In genomic region chr16:84718-85452, GRCh38 we compare ENCODE assay signal across 9 cellular contexts. TPM values are rescaled to one million over a fixed set of nuclear protein-coding genes. Genes with fewer than 3 reads are reported as not detected.
DNase-seq lines count a peak whose midpoint lies in the region; ATAC-seq, FAIRE-seq and TF ChIP-seq lines count a peak whose summit lies in the region.
"Had no signal": no experiment of that assay in that cellular context is flagged by ENCODE, and none has a peak within 500 bp of the region (broad histone marks: within the 10 kb centered on the region; RNA-seq: fewer than 3 reads in every experiment).

No MANE protein-coding gene starts in this region.

- H3K36me3 Mint-ChIP-seq in activated CD8-positive, alpha-beta memory T cell treated with anti-CD3 and anti-CD28 coated beads, Interleukin-2, amount 10 ng/mL, durations not matched to agents 7 days and 5 days: peaks cover 9% of the 10 kb centered on the region

- CTCF ChIA-PET in activated CD8-positive, alpha-beta memory T cell treated with anti-CD3 and anti-CD28 coated beads, Interleukin-2, amount 10 ng/mL, durations not matched to agents 7 days and 5 days (lab: Charles Lee): interaction anchor here (0.8 to 6.1 kb wide), 5 partner anchors 11 to 22 kb away, joined by 6 to 42 read pairs (median 10); no protein-coding TSS in a partner anchor

- peak overlapping the region; percentile 60 for H3K4me2 ChIP-seq in GM23248 (ENCODE audit: unreplicated experiment)

- no peaks in the 10 kb centered on the region for H4K20me1 ChIP-seq in GM23248 (ENCODE audit: insufficient read depth)

- no peak for TF ChIP-seq CTCF in pancreas (IDR thresholded peaks at IDR 0.05)

- H3K36me3 ChIP-seq in GM23248 (ENCODE audit: low read depth): peaks cover 12% of the 10 kb centered on the region; the same call in 1 of the 2 replicates
- peaks cover 0 to 12% (median 3%) of the 10 kb centered on the region in 3 donors for H3K36me3 ChIP-seq in pancreas
- peaks cover 0 to 6% of the 10 kb centered on the region in 2 donors for H3K36me3 ChIP-seq in aorta (ENCODE audit: control insufficient read depth in 1 of 2, insufficient read depth in 2 of 2, low read length in 1 of 2)

- H3K9me3 ChIP-seq in GM23248 (ENCODE audit: low read depth) (no peaks in the 10 kb centered on the region), pancreas (no peaks in the 10 kb centered on the region), aorta (ENCODE audit: control insufficient read depth, low read length) (no peaks in the 10 kb centered on the region)

- H3K27me3 ChIP-seq in GM23248 (replicated peaks; ENCODE audit: insufficient read depth): no peaks in the 10 kb centered on the region
- H3K27me3 ChIP-seq in pancreas: no peaks in the 10 kb centered on the region
- no peaks in the 10 kb centered on the region for H3K27me3 ChIP-seq in aorta (ENCODE audit: control insufficient read depth in 1 of 2, insufficient read depth in 2 of 2, low read length in 1 of 2)

- H3K4me3 Mint-ChIP-seq in activated CD8-positive, alpha-beta memory T cell treated with anti-CD3 and anti-CD28 coated beads, Interleukin-2, amount 10 ng/mL, durations not matched to agents 7 days and 5 days: no peak overlapping the region

- peaks cover 25% of the 10 kb centered on the region for H3F3A ChIP-seq in GM23248 (ENCODE audit: insufficient read depth)

- H3K79me2 ChIP-seq in GM23248 (ENCODE audit: insufficient read depth): peaks cover 29% of the 10 kb centered on the region

- in situ Hi-C loops in GM23248 (cut with MboI): no loop called here

- no peaks in the 10 kb centered on the region for H3K9me2 ChIP-seq in GM23248 (ENCODE audit: insufficient read depth)

- H3K4me3 ChIP-seq in GM23248 (no peak overlapping the region), pancreas (no peak overlapping the region), aorta (ENCODE audit: low read length in 2 of 2) (no peak overlapping the region)

- H3K4me1 ChIP-seq in GM23248 (ENCODE audit: insufficient read depth) (peaks cover 24% of the 10 kb centered on the region), pancreas (no peaks in the 10 kb centered on the region), aorta (ENCODE audit: control insufficient read depth in 1 of 2, insufficient read depth in 2 of 2, low read length in 2 of 2) (no peaks in the 10 kb centered on the region)

- H3K27ac Mint-ChIP-seq in activated CD8-positive, alpha-beta memory T cell treated with anti-CD3 and anti-CD28 coated beads, Interleukin-2, amount 10 ng/mL, durations not matched to agents 7 days and 5 days: peak overlapping the region; percentile 92

- ATAC-seq in activated CD8-positive, alpha-beta memory T cell treated with anti-CD3 and anti-CD28 coated beads, Interleukin-2, amount 10 ng/mL, durations not matched to agents 7 days and 5 days: peak; percentile 86
- ATAC-seq in esophagus mucosa: peak; percentile 41
- peak in 3 of 4 donors; percentile 56 to 76 (median 70) for ATAC-seq in pancreas
- ATAC-seq in aorta (ENCODE audit: low FRiP score): peak; percentile 89
- ATAC-seq in HG02870 (IDR thresholded peaks at IDR 0.05; ENCODE audit: unreplicated experiment): no peak

- FAIRE-seq in pancreas (lab: Jason Lieb, UNC): no peak

- intact Hi-C loops in pancreas (cut with DNase I) (no loop called here), aorta (cut with DNase I) (no loop called here)

- H3K9ac ChIP-seq in GM23248: peak overlapping the region; percentile 69

- 36% methylated on average over 9 of the region's 9 CpGs for WGBS in GM23248 (ENCODE audit: low coverage in 1 of 2, low lambda C conversion rate in 2 of 2, missing lambda C conversion rate in 2 of 2), 2 experiments
- 76 to 88% methylated on average over 9 of the region's 9 CpGs for WGBS in pancreas, 2 donors
- 26% methylated on average over 9 of the region's 9 CpGs for WGBS in aorta, 2 donors

- H3K27me3 Mint-ChIP-seq in activated CD8-positive, alpha-beta memory T cell treated with anti-CD3 and anti-CD28 coated beads, Interleukin-2, amount 10 ng/mL, durations not matched to agents 7 days and 5 days: no peaks in the 10 kb centered on the region

- peaks cover 25% of the 10 kb centered on the region for H3K4me1 Mint-ChIP-seq in activated CD8-positive, alpha-beta memory T cell treated with anti-CD3 and anti-CD28 coated beads, Interleukin-2, amount 10 ng/mL, durations not matched to agents 7 days and 5 days

- H3K27ac ChIP-seq in GM23248 (peak overlapping the region; percentile 74), pancreas (peak overlapping the region in 1 of 4 donors; percentile 26), aorta (ENCODE audit: low read depth in 1 of 2, low read length in 2 of 2) (peak overlapping the region; percentile 20 to 68)
- H3K27ac ChIP-seq: VCaP had no signal

- H2AFZ ChIP-seq in GM23248: no peak overlapping the region

- DNase-seq in DMS53 treated with DMSO at 0.1 percent for 48 hours (lab: John Stamatoyannopoulos, UW; ENCODE audit: unreplicated experiment): peak; percentile 84
- peak; percentile 98 for DNase-seq in GM23248
- peak; percentile 90 for DNase-seq in NCI-H2029 (lab: John Stamatoyannopoulos, UW)
- peak; percentile 89 for DNase-seq in activated CD8-positive, alpha-beta memory T cell treated with anti-CD3 and anti-CD28 coated beads, Interleukin-2, amount 10 ng/mL, durations not matched to agents 7 days and 5 days
- peak in 1 of 6 donors; percentile 56 for DNase-seq in pancreas
- DNase-seq in aorta: peak; percentile 92 to 95

- no peaks in the 10 kb centered on the region for H3K9me3 Mint-ChIP-seq in activated CD8-positive, alpha-beta memory T cell treated with anti-CD3 and anti-CD28 coated beads, Interleukin-2, amount 10 ng/mL, durations not matched to agents 7 days and 5 days (ENCODE audit: low read depth)

RNA-seq across cellular contexts. Expression of gene MPG, which starts 6.9 kb away (rescaled TPM):
- total RNA-seq in GM23248 (2014; rRNA removed; shearing (Covaris generic)): 127 and 222 TPM in 2 replicates
- polyA plus RNA-seq in GM23248 (2016; fragmentation: Nextera tagmentation; extraction: Ambion mirVana) (132 and 134 TPM in 2 replicates), pancreas (10 to 100 TPM; 48.4 to 62.5 TPM), aorta (100 to 1,000 TPM in 1 of 2 donors, 10 to 100 TPM in 1; 88.7 to 213 TPM)
- total RNA-seq in activated CD8-positive, alpha-beta memory T cell treated with anti-CD3 and anti-CD28 coated beads, Interleukin-2, amount 10 ng/mL, durations not matched to agents 7 days and 5 days: 10 to 100 TPM; 60.2 to 60.6 TPM
- total RNA-seq in esophagus mucosa (46.5 TPM), pancreas (10 to 100 TPM; 19.2 to 28.3 (median 24.4) TPM), aorta (10 to 100 TPM; 56.2 to 59.5 TPM)

RNA-seq across cellular contexts. Expression of gene RHBDF1, which starts 12.5 kb away (rescaled TPM):
- 54.6 and 61.7 TPM in 2 replicates for total RNA-seq in GM23248 (2014; rRNA removed; shearing (Covaris generic))
- polyA plus RNA-seq in GM23248 (2016; fragmentation: Nextera tagmentation; extraction: Ambion mirVana) (62.2 and 62.6 TPM in 2 replicates), pancreas (10 to 100 TPM; 54.1 to 56.3 TPM), aorta (100 to 1,000 TPM in 1 of 2 donors, 10 to 100 TPM in 1; 23.7 to 215 TPM)
- under 1 TPM; 0.23 to 0.33 TPM for total RNA-seq in activated CD8-positive, alpha-beta memory T cell treated with anti-CD3 and anti-CD28 coated beads, Interleukin-2, amount 10 ng/mL, durations not matched to agents 7 days and 5 days
- total RNA-seq in esophagus mucosa (21.8 TPM), pancreas (10 to 100 TPM in 5 of 6 donors, 1 to 10 TPM in 1; 7.3 to 24.0 (median 11.2) TPM), aorta (10 to 100 TPM; 79.2 to 91.0 TPM)

RNA-seq across cellular contexts. Expression of gene SNRNP25, which starts 31.3 kb away (rescaled TPM):
- 12.1 and 17.6 TPM in 2 replicates for total RNA-seq in GM23248 (2014; rRNA removed; shearing (Covaris generic))
- polyA plus RNA-seq in GM23248 (2016; fragmentation: Nextera tagmentation; extraction: Ambion mirVana) (30.4 and 31.5 TPM in 2 replicates), pancreas (10 to 100 TPM; 17.1 to 17.3 TPM), aorta (10 to 100 TPM; 18.5 to 32.2 TPM)
- 10 to 100 TPM; 86.6 to 90.8 TPM for total RNA-seq in activated CD8-positive, alpha-beta memory T cell treated with anti-CD3 and anti-CD28 coated beads, Interleukin-2, amount 10 ng/mL, durations not matched to agents 7 days and 5 days
- total RNA-seq in esophagus mucosa (18.8 TPM), pancreas (1 to 10 TPM; 6.8 to 9.2 (median 7.8) TPM), aorta (10 to 100 TPM; 10.7 to 11.1 TPM)

RNA-seq across cellular contexts. Expression of gene POLR3K, which starts 31.5 kb away (rescaled TPM):
- 2.2 and 5.2 TPM in 2 replicates for total RNA-seq in GM23248 (2014; rRNA removed; shearing (Covaris generic))
- polyA plus RNA-seq in GM23248 (2016; fragmentation: Nextera tagmentation; extraction: Ambion mirVana) (16.0 and 17.2 TPM in 2 replicates), pancreas (1 to 10 TPM; 4.1 to 5.3 TPM), aorta (10 to 100 TPM in 1 of 2 donors, 1 to 10 TPM in 1; 8.5 to 10.9 TPM)
- total RNA-seq in activated CD8-positive, alpha-beta memory T cell treated with anti-CD3 and anti-CD28 coated beads, Interleukin-2, amount 10 ng/mL, durations not matched to agents 7 days and 5 days: 10 to 100 TPM; 40.4 to 53.1 TPM
- total RNA-seq in esophagus mucosa (9.5 TPM), pancreas (1 to 10 TPM; 2.8 to 4.7 (median 4.1) TPM), aorta (1 to 10 TPM; 6.0 to 6.1 TPM)

RNA-seq across cellular contexts. Expression of gene NPRL3, which starts 53.6 kb away (rescaled TPM):
- total RNA-seq in GM23248 (2014; rRNA removed; shearing (Covaris generic)): 6.4 and 10.6 TPM in 2 replicates
- 11.6 and 13.6 TPM in 2 replicates for polyA plus RNA-seq in GM23248 (2016; fragmentation: Nextera tagmentation; extraction: Ambion mirVana)
- 10 to 100 TPM; 33.7 to 34.6 TPM for total RNA-seq in activated CD8-positive, alpha-beta memory T cell treated with anti-CD3 and anti-CD28 coated beads, Interleukin-2, amount 10 ng/mL, durations not matched to agents 7 days and 5 days
- total RNA-seq in esophagus mucosa: 20.5 TPM
- 10 to 100 TPM in 5 of 6 donors, 1 to 10 TPM in 1; 8.6 to 16.4 (median 13.3) TPM for total RNA-seq in pancreas
- 10 to 100 TPM; 18.9 to 25.2 TPM for polyA plus RNA-seq in pancreas
- 10 to 100 TPM; 13.4 to 29.0 TPM for total RNA-seq in aorta
- 10 to 100 TPM in 1 of 2 donors, 1 to 10 TPM in 1; 5.8 to 16.3 TPM for polyA plus RNA-seq in aorta

Comparison
In these comparisons a context has a peak if more than half of its experiments do, and no peak if none do; other contexts are left out.
1. RNA of gene RHBDF1, which starts 12.5 kb away (total RNA-seq): 79.2 to 91.0 TPM in aorta, 54.6 to 61.7 TPM in GM23248, 21.8 TPM in esophagus mucosa (single experiment) and 7.3 to 24.0 TPM in pancreas; 0.23 to 0.33 TPM in activated CD8-positive, alpha-beta memory T cell treated with anti-CD3 and anti-CD28 coated beads, Interleukin-2, amount 10 ng/mL, durations not matched to agents 7 days and 5 days; every median in the first group is over 4 times any median in the second.